ENCODE assay signal across 1 cellular context in the genomic region with DNA sequence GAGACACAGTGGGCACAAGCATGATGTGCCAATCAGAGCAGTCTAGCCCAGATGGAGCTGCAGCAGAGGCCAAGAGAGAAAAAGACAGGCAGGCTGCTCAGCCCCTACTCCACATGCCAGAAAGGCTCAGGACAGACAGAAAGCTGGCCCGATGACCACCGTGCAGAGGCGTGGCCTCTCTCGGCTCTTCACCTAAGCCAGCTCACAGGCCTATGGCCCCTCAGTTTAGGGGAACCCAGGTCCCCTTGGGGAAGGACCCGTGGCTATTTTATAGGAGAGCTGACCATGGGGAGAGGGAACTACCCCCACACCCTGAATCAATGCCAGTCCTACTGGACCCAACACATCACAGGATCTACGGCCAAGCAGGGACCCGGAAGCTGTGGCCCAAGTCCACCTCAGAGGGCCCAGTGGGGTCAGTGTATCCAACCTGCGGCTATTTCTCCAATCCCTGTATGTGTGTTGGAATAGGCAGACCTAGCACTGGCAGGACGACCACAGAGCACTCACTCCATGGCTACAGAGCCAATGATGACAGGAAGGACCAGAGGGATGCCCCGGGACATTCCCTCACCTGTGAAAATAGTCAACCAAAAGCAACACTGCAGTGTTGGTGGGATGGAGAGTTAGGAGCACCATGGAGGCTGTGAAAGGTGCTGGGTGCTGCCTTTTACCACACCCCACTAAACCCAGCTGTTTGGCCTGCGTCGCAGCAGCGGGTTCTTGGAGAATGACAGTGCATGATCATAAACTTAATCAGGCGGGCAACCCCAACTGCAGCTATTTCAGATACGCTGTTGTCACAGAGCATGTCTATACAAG.
TF ChIP-seq lines count a peak whose summit lies in the region.

No MANE protein-coding gene starts in this region.

TF ChIP-seq in IMR-90, 13 proteins besides CTCF, POLR2A, EP300 and RAD21:
- TF ChIP-seq MXI1 (IDR thresholded peaks at IDR 0.05; ENCODE audit: borderline replicate concordance, low read depth, low read length), result no peak
- no peak for TF ChIP-seq RCOR1 (IDR thresholded peaks at IDR 0.05; ENCODE audit: insufficient replicate concordance, low read length)
- no peak for TF ChIP-seq FOS (IDR thresholded peaks at IDR 0.05; ENCODE audit: low read depth, low read length)
- TF ChIP-seq BHLHE40 (IDR thresholded peaks at IDR 0.05; ENCODE audit: low read depth, low read length), result no peak
- TF ChIP-seq, protein P1, sequence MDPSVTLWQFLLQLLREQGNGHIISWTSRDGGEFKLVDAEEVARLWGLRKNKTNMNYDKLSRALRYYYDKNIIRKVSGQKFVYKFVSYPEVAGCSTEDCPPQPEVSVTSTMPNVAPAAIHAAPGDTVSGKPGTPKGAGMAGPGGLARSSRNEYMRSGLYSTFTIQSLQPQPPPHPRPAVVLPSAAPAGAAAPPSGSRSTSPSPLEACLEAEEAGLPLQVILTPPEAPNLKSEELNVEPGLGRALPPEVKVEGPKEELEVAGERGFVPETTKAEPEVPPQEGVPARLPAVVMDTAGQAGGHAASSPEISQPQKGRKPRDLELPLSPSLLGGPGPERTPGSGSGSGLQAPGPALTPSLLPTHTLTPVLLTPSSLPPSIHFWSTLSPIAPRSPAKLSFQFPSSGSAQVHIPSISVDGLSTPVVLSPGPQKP (IDR thresholded peaks at IDR 0.05; ENCODE audit: borderline replicate concordance, low read depth, low read length), result no peak
- TF ChIP-seq, protein P2, sequence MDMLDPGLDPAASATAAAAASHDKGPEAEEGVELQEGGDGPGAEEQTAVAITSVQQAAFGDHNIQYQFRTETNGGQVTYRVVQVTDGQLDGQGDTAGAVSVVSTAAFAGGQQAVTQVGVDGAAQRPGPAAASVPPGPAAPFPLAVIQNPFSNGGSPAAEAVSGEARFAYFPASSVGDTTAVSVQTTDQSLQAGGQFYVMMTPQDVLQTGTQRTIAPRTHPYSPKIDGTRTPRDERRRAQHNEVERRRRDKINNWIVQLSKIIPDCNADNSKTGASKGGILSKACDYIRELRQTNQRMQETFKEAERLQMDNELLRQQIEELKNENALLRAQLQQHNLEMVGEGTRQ (IDR thresholded peaks at IDR 0.05; ENCODE audit: low read depth, low read length), result no peak
- no peak for TF ChIP-seq CHD1 (IDR thresholded peaks at IDR 0.05; ENCODE audit: low read depth, low read length)
- TF ChIP-seq SMC3 (IDR thresholded peaks at IDR 0.05; ENCODE audit: low read depth, low read length), result no peak
- no peak for TF ChIP-seq CEBPB (IDR thresholded peaks at IDR 0.05; ENCODE audit: low read depth, low read length)
- TF ChIP-seq NFE2L2 (IDR thresholded peaks at IDR 0.05; ENCODE audit: low read depth, low read length), result no peak
TF ChIP-seq in IMR-90: peak in this region for 0.
